ENCODE assay signal across 1 cellular context in the genomic region with DNA sequence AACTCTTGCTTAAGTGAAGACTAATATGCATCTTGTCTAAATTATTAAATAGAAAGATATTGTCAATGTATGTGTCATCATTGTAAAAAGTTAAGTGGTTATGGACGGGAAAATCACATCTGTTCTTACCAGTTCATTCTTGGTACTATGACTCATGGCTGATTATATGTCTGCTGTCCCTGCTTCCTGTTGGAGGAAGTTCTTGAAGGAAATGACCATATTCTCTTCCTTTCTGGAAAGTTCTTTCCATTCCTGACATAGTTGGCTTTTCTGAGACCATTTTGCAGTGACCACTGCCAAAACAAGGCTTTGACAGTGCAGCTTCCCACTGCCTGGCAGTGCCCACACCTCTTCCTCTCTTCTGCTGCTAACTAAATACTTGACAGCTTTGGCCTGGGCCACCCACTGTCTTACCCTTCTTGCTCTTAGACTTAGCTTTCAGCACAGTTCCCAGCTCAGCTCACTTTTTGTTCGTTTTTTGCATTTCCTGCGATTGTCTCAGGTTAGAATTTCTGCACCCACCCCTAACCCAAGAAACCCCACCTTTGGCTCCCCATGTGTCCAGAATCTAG.
TF ChIP-seq lines count a peak whose summit lies in the region.

No MANE protein-coding gene starts in this region.

TF ChIP-seq in GM23338, 12 proteins besides CTCF, POLR2A, EP300 and RAD21 (continued from another document):
- TF ChIP-seq, protein P1, sequence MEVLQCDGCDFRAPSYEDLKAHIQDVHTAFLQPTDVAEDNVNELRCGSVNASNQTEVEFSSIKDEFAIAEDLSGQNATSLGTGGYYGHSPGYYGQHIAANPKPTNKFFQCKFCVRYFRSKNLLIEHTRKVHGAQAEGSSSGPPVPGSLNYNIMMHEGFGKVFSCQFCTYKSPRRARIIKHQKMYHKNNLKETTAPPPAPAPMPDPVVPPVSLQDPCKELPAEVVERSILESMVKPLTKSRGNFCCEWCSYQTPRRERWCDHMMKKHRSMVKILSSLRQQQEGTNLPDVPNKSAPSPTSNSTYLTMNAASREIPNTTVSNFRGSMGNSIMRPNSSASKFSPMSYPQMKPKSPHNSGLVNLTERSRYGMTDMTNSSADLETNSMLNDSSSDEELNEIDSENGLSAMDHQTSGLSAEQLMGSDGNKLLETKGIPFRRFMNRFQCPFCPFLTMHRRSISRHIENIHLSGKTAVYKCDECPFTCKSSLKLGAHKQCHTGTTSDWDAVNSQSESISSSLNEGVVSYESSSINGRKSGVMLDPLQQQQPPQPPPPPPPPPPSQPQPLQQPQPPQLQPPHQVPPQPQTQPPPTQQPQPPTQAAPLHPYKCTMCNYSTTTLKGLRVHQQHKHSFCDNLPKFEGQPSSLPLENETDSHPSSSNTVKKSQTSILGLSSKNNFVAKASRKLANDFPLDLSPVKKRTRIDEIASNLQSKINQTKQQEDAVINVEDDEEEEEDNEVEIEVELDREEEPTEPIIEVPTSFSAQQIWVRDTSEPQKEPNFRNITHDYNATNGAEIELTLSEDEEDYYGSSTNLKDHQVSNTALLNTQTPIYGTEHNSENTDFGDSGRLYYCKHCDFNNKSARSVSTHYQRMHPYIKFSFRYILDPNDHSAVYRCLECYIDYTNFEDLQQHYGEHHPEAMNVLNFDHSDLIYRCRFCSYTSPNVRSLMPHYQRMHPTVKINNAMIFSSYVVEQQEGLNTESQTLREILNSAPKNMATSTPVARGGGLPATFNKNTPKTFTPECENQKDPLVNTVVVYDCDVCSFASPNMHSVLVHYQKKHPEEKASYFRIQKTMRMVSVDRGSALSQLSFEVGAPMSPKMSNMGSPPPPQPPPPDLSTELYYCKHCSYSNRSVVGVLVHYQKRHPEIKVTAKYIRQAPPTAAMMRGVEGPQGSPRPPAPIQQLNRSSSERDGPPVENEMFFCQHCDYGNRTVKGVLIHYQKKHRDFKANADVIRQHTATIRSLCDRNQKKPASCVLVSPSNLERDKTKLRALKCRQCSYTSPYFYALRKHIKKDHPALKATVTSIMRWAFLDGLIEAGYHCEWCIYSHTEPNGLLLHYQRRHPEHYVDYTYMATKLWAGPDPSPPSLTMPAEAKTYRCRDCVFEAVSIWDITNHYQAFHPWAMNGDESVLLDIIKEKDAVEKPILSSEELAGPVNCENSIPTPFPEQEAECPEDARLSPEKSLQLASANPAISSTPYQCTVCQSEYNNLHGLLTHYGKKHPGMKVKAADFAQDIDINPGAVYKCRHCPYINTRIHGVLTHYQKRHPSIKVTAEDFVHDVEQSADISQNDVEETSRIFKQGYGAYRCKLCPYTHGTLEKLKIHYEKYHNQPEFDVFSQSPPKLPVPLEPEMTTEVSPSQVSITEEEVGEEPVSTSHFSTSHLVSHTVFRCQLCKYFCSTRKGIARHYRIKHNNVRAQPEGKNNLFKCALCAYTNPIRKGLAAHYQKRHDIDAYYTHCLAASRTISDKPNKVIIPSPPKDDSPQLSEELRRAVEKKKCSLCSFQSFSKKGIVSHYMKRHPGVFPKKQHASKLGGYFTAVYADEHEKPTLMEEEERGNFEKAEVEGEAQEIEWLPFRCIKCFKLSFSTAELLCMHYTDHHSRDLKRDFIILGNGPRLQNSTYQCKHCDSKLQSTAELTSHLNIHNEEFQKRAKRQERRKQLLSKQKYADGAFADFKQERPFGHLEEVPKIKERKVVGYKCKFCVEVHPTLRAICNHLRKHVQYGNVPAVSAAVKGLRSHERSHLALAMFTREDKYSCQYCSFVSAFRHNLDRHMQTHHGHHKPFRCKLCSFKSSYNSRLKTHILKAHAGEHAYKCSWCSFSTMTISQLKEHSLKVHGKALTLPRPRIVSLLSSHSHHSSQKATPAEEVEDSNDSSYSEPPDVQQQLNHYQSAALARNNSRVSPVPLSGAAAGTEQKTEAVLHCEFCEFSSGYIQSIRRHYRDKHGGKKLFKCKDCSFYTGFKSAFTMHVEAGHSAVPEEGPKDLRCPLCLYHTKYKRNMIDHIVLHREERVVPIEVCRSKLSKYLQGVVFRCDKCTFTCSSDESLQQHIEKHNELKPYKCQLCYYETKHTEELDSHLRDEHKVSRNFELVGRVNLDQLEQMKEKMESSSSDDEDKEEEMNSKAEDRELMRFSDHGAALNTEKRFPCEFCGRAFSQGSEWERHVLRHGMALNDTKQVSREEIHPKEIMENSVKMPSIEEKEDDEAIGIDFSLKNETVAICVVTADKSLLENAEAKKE (CRISPR knock-in tag; IDR thresholded peaks at IDR 0.05) = no peak
- no peak for TF ChIP-seq NANOG (IDR thresholded peaks at IDR 0.05; ENCODE audit: borderline replicate concordance)
- no peak for TF ChIP-seq STAT1 (IDR thresholded peaks at IDR 0.05; ENCODE audit: unreplicated experiment)
- TF ChIP-seq EZH2phosphoT487 (IDR thresholded peaks at IDR 0.05; ENCODE audit: unreplicated experiment) = no peak
TF ChIP-seq in GM23338: peak in this region for 0.
